ENCODE assay signal across 9 cellular contexts in genomic region chr4:119286377-119287002, GRCh38. TPM values are rescaled to one million over a fixed set of nuclear protein-coding genes. Genes with fewer than 3 reads are reported as not detected.
A peak's percentile ranks its signal among the peaks of the same experiment; 100 is the strongest.
DNase-seq lines count a peak whose midpoint lies in the region; ATAC-seq and TF ChIP-seq lines count a peak whose summit lies in the region.
"Had no signal": no experiment of that assay in that cellular context is flagged by ENCODE, and none has a peak within 500 bp of the region (broad histone marks: within the 10 kb centered on the region; RNA-seq: fewer than 3 reads in every experiment).

No MANE protein-coding gene starts in this region.

- no peak overlapping the region for H3K9ac ChIP-seq in SU-DHL-6 (ENCODE audit: low read length)

- intact Hi-C loops in sigmoid colon (cut with DNase I): loop anchor here (2.0 to 5.0 kb wide), 4 partner anchors 244 to 544 kb away; no protein-coding TSS in a partner anchor

- H3K4me3 ChIP-seq in SU-DHL-6 (ENCODE audit: insufficient read depth, low read length, poor library complexity, severe bottlenecking) (no peak overlapping the region), foreskin fibroblast (ENCODE audit: low read depth in 1 of 2, low read length in 2 of 2) (no peak overlapping the region), sigmoid colon (no peak overlapping the region)

- H3K9me3 ChIP-seq in SU-DHL-6 (ENCODE audit: insufficient read depth, low read length) (no peaks in the 10 kb centered on the region), sigmoid colon (no peaks in the 10 kb centered on the region)

- no peak for TF ChIP-seq POLR2A in sigmoid colon (IDR thresholded peaks at IDR 0.05)

- no peaks in the 10 kb centered on the region for H3K9me2 ChIP-seq in SU-DHL-6 (replicated peaks; ENCODE audit: insufficient read depth, low read length)

- H3K36me3 ChIP-seq in SU-DHL-6 (ENCODE audit: low read length) (no peaks in the 10 kb centered on the region), sigmoid colon (no peaks in the 10 kb centered on the region)

- DNase-seq in activated gamma-delta T cell treated with Interleukin-2 at 50 U/mL for 16 hours: peak; percentile 20
- DNase-seq in activated gamma-delta T cell (lab: John Stamatoyannopoulos, UW): no peak
- peak; percentile 35 to 73 for DNase-seq in foreskin fibroblast
- no peak for DNase-seq in sigmoid colon
- DNase-seq in NCI-H748 treated with DMSO at 0.1 percent for 48 hours (lab: John Stamatoyannopoulos, UW): no peak

- H2AFZ ChIP-seq in SU-DHL-6 (ENCODE audit: low read depth, low read length, severe bottlenecking): no peak overlapping the region

- H3K27me3 ChIP-seq in SU-DHL-6 (ENCODE audit: low read length) (no peaks in the 10 kb centered on the region), sigmoid colon (no peaks in the 10 kb centered on the region)

- H4K20me1 ChIP-seq in SU-DHL-6 (ENCODE audit: low read depth, low read length): no peaks in the 10 kb centered on the region

- H3K27ac ChIP-seq in SU-DHL-6 (ENCODE audit: low read depth, low read length) (no peak overlapping the region), sigmoid colon (peak overlapping the region in 1 of 4 donors; percentile 60)

- 72 to 80% methylated on average over 3 of the region's 3 CpGs for WGBS in sigmoid colon, 2 donors

- H3K79me2 ChIP-seq in SU-DHL-6 (ENCODE audit: insufficient read depth, low read length): no peaks in the 10 kb centered on the region

- no peak overlapping the region for H3K4me2 ChIP-seq in SU-DHL-6 (ENCODE audit: low read depth, low read length, poor library complexity, severe bottlenecking)

- ATAC-seq in HG03097 (IDR thresholded peaks at IDR 0.05; ENCODE audit: low FRiP score, unreplicated experiment): no peak
- no peak for ATAC-seq in GM19463 (IDR thresholded peaks at IDR 0.05; ENCODE audit: unreplicated experiment)

- no peaks in the 10 kb centered on the region for H3F3A ChIP-seq in SU-DHL-6 (ENCODE audit: insufficient read depth)

- TF ChIP-seq EP300 in sigmoid colon (IDR thresholded peaks at IDR 0.05): no peak

- H3K4me1 ChIP-seq in sigmoid colon: peaks cover 0 to 31% (median 14%) of the 10 kb centered on the region in 4 donors

- TF ChIP-seq CTCF in SU-DHL-6 (IDR thresholded peaks at IDR 0.05; ENCODE audit: insufficient read depth, low read length, poor library complexity, severe bottlenecking) (peak; percentile 41), foreskin fibroblast (IDR thresholded peaks at IDR 0.05; ENCODE audit: low read depth, low read length) (peak; percentile 36), sigmoid colon (IDR thresholded peaks at IDR 0.05) (peak; percentile 41 to 61 (median 52))

RNA-seq across cellular contexts. Expression of gene FABP2, which starts 35.4 kb away (rescaled TPM):
- not detected for total RNA-seq in sigmoid colon
- 100 to 1,000 TPM in 2 of 3 donors, 10 to 100 TPM in 1; 22.1 to 167 (median 110) TPM for polyA plus RNA-seq in sigmoid colon
- total RNA-seq: urinary bladder had no signal
- polyA plus RNA-seq: urinary bladder had no signal

Comparison
In these comparisons a context has a peak if more than half of its experiments do, and no peak if none do; other contexts are left out.
1. DNase-seq: peak in activated gamma-delta T cell treated with Interleukin-2 at 50 U/mL for 16 hours (single experiment) and foreskin fibroblast (2 of 2); none in activated gamma-delta T cell (single experiment), sigmoid colon (single experiment) and NCI-H748 treated with DMSO at 0.1 percent for 48 hours (single experiment).
2. Peak in every context shown above with its lines, with median percentiles within 50 percentile points of each other: CTCF ChIP-seq.